20 cellular contexts compared by ENCODE assay signal in the genomic region with DNA sequence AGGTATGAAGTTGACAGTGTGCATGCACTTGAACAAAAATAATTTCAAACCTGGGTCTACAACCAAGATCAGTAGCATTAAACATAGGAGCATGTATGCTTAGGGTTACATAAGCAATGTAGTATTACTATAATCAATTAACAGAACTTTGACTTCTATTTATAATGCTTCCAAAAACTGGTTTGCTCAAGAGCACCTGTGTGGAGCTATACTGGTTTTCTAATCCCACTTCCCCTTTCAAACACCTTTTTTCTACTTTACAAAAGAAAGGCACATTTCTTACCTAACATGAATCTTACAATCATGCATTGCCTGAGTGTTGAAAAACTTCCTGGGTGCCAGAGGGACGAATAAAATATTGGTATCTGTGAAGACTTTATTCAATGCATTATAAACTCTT.
DNase-seq lines count a peak whose midpoint lies in the region; ATAC-seq and TF ChIP-seq lines count a peak whose summit lies in the region.
"Had no signal": no experiment of that assay in that cellular context is flagged by ENCODE, and none has a peak within 500 bp of the region (broad histone marks: within the 10 kb centered on the region; RNA-seq: fewer than 3 reads in every experiment).

No MANE protein-coding gene starts in this region.

- H3K4me1 Mint-ChIP-seq in naive thymus-derived CD8-positive, alpha-beta T cell, result peaks cover 0 to 9% (median 0%) of the 10 kb centered on the region in 4 donors
- H3K4me1 Mint-ChIP-seq: activated naive CD4-positive, alpha-beta T cell treated with anti-CD3 and anti-CD28 coated beads, Interleukin-2, amount 50 U/mL, for 24 hours had no signal

- H3K4me3 ChIP-seq in mammary epithelial cell (replicated peaks in 1 of 3; ENCODE audit: insufficient read depth in 1 of 3, low read depth in 2 of 3, low read length in 3 of 3), result no peak overlapping the region
- H3K4me3 ChIP-seq: coronary artery, uterus had no signal

- H2AFZ ChIP-seq in mammary epithelial cell (ENCODE audit: low read depth, low read length), result no peak overlapping the region

- H3K36me3 Mint-ChIP-seq in naive thymus-derived CD8-positive, alpha-beta T cell, result peaks cover 0 to 3% (median 0%) of the 10 kb centered on the region in 3 donors
- H3K36me3 Mint-ChIP-seq: activated naive CD4-positive, alpha-beta T cell treated with anti-CD3 and anti-CD28 coated beads, Interleukin-2, amount 50 U/mL, for 24 hours had no signal

- POLR2A ChIA-PET in naive thymus-derived CD8-positive, alpha-beta T cell (lab: Charles Lee), result no interaction called here

- H3K36me3 ChIP-seq in mammary epithelial cell (ENCODE audit: insufficient read depth, low read length), result no peaks in the 10 kb centered on the region
- H3K36me3 ChIP-seq: uterus had no signal

- DNase-seq in GM20000 (ENCODE audit: low spot score) (peak; percentile 17), caudate nucleus (lab: John Stamatoyannopoulos, UW) (no peak), mammary epithelial cell (no peak), SIG-M5 treated with dmso at 0.1 percent for 504 hours (lab: John Stamatoyannopoulos, UW; ENCODE audit: unreplicated experiment) (no peak)
- DNase-seq in naive thymus-derived CD8-positive, alpha-beta T cell, result no peak
- DNase-seq: activated CD4-positive, alpha-beta T cell treated with anti-CD3 and anti-CD28 coated beads, Interleukin-2, amount 50 U/mL, for 48 hours; activated T-cell treated with anti-CD3 and anti-CD28 coated beads, Interleukin-2, amount 50 U/mL, for 24 hours; C1 segment of cervical spinal cord; HFFc6; NCI-H1694 treated with DMSO at 0.1 percent for 48 hours; NCI-H345; right cardiac atrium; SHP77; uterus had no signal

- H3K27ac ChIP-seq in caudate nucleus (ENCODE audit: low read depth, low read length) (no peak overlapping the region), mammary epithelial cell (ENCODE audit: insufficient read depth, low read depth, low read length) (no peak overlapping the region)
- H3K27ac ChIP-seq: coronary artery, uterus, VCaP had no signal

- CTCF ChIA-PET in mammary epithelial cell (lab: Charles Lee; ENCODE audit: low non-redundant PET), result no interaction called here

- H3K27me3 Mint-ChIP-seq in naive thymus-derived CD8-positive, alpha-beta T cell, result no peaks in the 10 kb centered on the region
- H3K27me3 Mint-ChIP-seq: activated naive CD4-positive, alpha-beta T cell treated with anti-CD3 and anti-CD28 coated beads, Interleukin-2, amount 50 U/mL, for 24 hours; activated T-cell treated with anti-CD3 and anti-CD28 coated beads, Interleukin-2, amount 50 U/mL, for 24 hours had no signal

- intact Hi-C loops in mammary epithelial cell (cut with micrococcal nuclease), result no loop called here

- H3K9ac ChIP-seq in mammary epithelial cell (ENCODE audit: insufficient read depth, low read length), result no peak overlapping the region

- dilution Hi-C loops in mammary epithelial cell (cut with HindIII; ENCODE audit: low sequenced_read_pairs), result no loop called here

- no TSS peak for BruUV-seq in mammary epithelial cell (replicated peaks; lab: Mats Ljungman, UMichigan)

- no peaks in the 10 kb centered on the region for H3K9me3 ChIP-seq in mammary epithelial cell (replicated peaks; ENCODE audit: insufficient read depth, low read length)
- H3K9me3 ChIP-seq: uterus had no signal

- TF ChIP-seq CTCF in GM20000 (IDR thresholded peaks at IDR 0.05; ENCODE audit: extremely low read depth, missing control alignments) (no peak), mammary epithelial cell (conservative IDR thresholded peaks at IDR 0.05 in 1 of 2, IDR thresholded peaks at IDR 0.05 in 1 of 2; ENCODE audit: extremely low read depth in 1 of 2, insufficient read depth in 1 of 2, low read depth in 1 of 2, low read length in 2 of 2) (no peak)

- H3K27ac Mint-ChIP-seq in naive thymus-derived CD8-positive, alpha-beta T cell, result no peak overlapping the region
- H3K27ac Mint-ChIP-seq: activated naive CD4-positive, alpha-beta T cell treated with anti-CD3 and anti-CD28 coated beads, Interleukin-2, amount 50 U/mL, for 24 hours; activated T-cell treated with anti-CD3 and anti-CD28 coated beads, Interleukin-2, amount 50 U/mL, for 24 hours; HFFc6 had no signal

- ATAC-seq in GM18508 (IDR thresholded peaks at IDR 0.05; ENCODE audit: insufficient read depth, unreplicated experiment), result peak; percentile 68
- ATAC-seq in HG02852 (IDR thresholded peaks at IDR 0.05; ENCODE audit: unreplicated experiment), result peak; percentile 84
- ATAC-seq in HG03469 (IDR thresholded peaks at IDR 0.05; ENCODE audit: unreplicated experiment), result peak; percentile 73
- ATAC-seq in naive thymus-derived CD8-positive, alpha-beta T cell, result no peak
- ATAC-seq: right cardiac atrium had no signal

- H3K79me2 ChIP-seq in mammary epithelial cell (ENCODE audit: insufficient read depth, low read length), result no peaks in the 10 kb centered on the region

- no peak overlapping the region for H3K4me2 ChIP-seq in mammary epithelial cell (ENCODE audit: insufficient read depth, low read depth, low read length)

- no peaks in the 10 kb centered on the region for H3K4me1 ChIP-seq in mammary epithelial cell (ENCODE audit: insufficient read depth, low read length)
- H3K4me1 ChIP-seq: uterus had no signal

- 92% methylated on average over 1 of the region's 1 CpG for WGBS in mammary epithelial cell (ENCODE audit: low coverage, missing lambda C conversion rate)

- H4K20me1 ChIP-seq in mammary epithelial cell (ENCODE audit: insufficient read depth, low read length), result no peaks in the 10 kb centered on the region

- no peaks in the 10 kb centered on the region for H3K27me3 ChIP-seq in mammary epithelial cell (ENCODE audit: insufficient read depth, low read length)
- H3K27me3 ChIP-seq: uterus had no signal

- no peaks in the 10 kb centered on the region for H3K9me3 Mint-ChIP-seq in naive thymus-derived CD8-positive, alpha-beta T cell
- H3K9me3 Mint-ChIP-seq: activated naive CD4-positive, alpha-beta T cell treated with anti-CD3 and anti-CD28 coated beads, Interleukin-2, amount 50 U/mL, for 24 hours; activated T-cell treated with anti-CD3 and anti-CD28 coated beads, Interleukin-2, amount 50 U/mL, for 24 hours; HFFc6 had no signal

- in situ Hi-C loops in mammary epithelial cell (cut with MboI; ENCODE audit: low sequenced_read_pairs in 2 of 2), result no loop called here

- H3K4me3 Mint-ChIP-seq in naive thymus-derived CD8-positive, alpha-beta T cell, result no peak overlapping the region
- H3K4me3 Mint-ChIP-seq: activated naive CD4-positive, alpha-beta T cell treated with anti-CD3 and anti-CD28 coated beads, Interleukin-2, amount 50 U/mL, for 24 hours; activated T-cell treated with anti-CD3 and anti-CD28 coated beads, Interleukin-2, amount 50 U/mL, for 24 hours; HFFc6 had no signal

Comparison
In these comparisons a context has a peak if more than half of its experiments do, and no peak if none do; other contexts are left out.
1. ATAC-seq: peak in GM18508 (single experiment), HG02852 (single experiment) and HG03469 (single experiment); none in naive thymus-derived CD8-positive, alpha-beta T cell (0 of 2).